ENCODE assay signal across 20 cellular contexts in the genomic region with DNA sequence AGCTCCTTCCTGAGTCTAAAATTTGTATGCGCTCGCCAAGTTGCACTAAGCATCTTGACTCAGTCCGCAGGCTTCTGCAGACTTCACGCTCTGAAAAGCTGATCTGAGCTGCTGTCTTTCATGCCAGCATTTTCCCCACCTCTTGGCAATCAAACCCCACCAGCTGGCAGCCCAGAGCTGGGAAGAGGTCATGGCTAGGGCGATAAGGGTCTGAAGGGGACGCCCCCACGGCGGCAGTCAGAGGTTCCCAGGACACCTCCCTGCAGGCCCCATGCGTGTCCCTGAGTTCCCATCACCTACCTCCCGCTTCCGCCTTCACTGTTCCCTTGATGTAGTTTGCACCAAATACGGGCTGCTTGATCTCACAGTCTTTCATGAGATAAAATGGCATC. TPM values are rescaled to one million over a fixed set of nuclear protein-coding genes. Genes with fewer than 3 reads are reported as not detected.
DNase-seq lines count a peak whose midpoint lies in the region; ATAC-seq and TF ChIP-seq lines count a peak whose summit lies in the region.
"Had no signal": no experiment of that assay in that cellular context is flagged by ENCODE, and none has a peak within 500 bp of the region (broad histone marks: within the 10 kb centered on the region; RNA-seq: fewer than 3 reads in every experiment).

No MANE protein-coding gene starts in this region.

- ATAC-seq in GM19467 (IDR thresholded peaks at IDR 0.05; ENCODE audit: unreplicated experiment), result no peak
- ATAC-seq: effector memory CD8-positive, alpha-beta T cell had no signal

- H3K9me3 Mint-ChIP-seq in endothelial cell (ENCODE audit: unreplicated experiment), result no peaks in the 10 kb centered on the region
- H3K9me3 Mint-ChIP-seq: effector memory CD8-positive, alpha-beta T cell had no signal

- peaks cover 6% of the 10 kb centered on the region for H3K27me3 Mint-ChIP-seq in endothelial cell (ENCODE audit: unreplicated experiment)
- H3K27me3 Mint-ChIP-seq: effector memory CD8-positive, alpha-beta T cell had no signal

- TF ChIP-seq CTCF in endothelial cell (IDR thresholded peaks at IDR 0.05; ENCODE audit: unreplicated experiment), result no peak
- no peak for TF ChIP-seq CTCF in neutrophil (IDR thresholded peaks at IDR 0.05)
- TF ChIP-seq CTCF in transverse colon (IDR thresholded peaks at IDR 0.05), result no peak

- 96% methylated on average over 12 of the region's 12 CpGs; no CpG with 5 or more reads in 1 of the 2 donors for WGBS in transverse colon (ENCODE audit: low coverage in 1 of 2), 2 donors

- H3K27ac ChIP-seq in neutrophil, result peak overlapping the region; percentile 98
- H3K27ac ChIP-seq in transverse colon, result peak overlapping the region in 3 of 4 donors; percentile 22 to 44 (median 28)
- H3K27ac ChIP-seq: 22Rv1, HL-60, KMS-11 had no signal

- TF ChIP-seq EP300 in transverse colon (IDR thresholded peaks at IDR 0.05; ENCODE audit: low read depth), result no peak

- H3K4me3 Mint-ChIP-seq in endothelial cell (ENCODE audit: unreplicated experiment), result peak overlapping the region; percentile 67
- H3K4me3 Mint-ChIP-seq: effector memory CD8-positive, alpha-beta T cell had no signal

- H3K27me3 ChIP-seq in neutrophil (no peaks in the 10 kb centered on the region), transverse colon (no peaks in the 10 kb centered on the region)
- H3K27me3 ChIP-seq: BLaER1 had no signal

- H3K36me3 ChIP-seq in neutrophil (peaks cover 76% of the 10 kb centered on the region), transverse colon (peaks cover 0 to 51% (median 21%) of the 10 kb centered on the region in 4 donors)

- H3K4me3 ChIP-seq in neutrophil (ENCODE audit: low read depth in 1 of 2, low read length in 1 of 2), result no peak overlapping the region
- H3K4me3 ChIP-seq in transverse colon, result no peak overlapping the region
- H3K4me3 ChIP-seq: BLaER1 had no signal

- intact Hi-C loops in transverse colon (cut with DNase I; ENCODE audit: low total_unique reads), result no loop called here

- DNase-seq in DMS 273 (lab: John Stamatoyannopoulos, UW; ENCODE audit: unreplicated experiment) (peak; percentile 49), DMS 273 treated with DMSO at 0.1 percent for 48 hours (lab: John Stamatoyannopoulos, UW) (no peak), endothelial cell (ENCODE audit: low spot score) (no peak), transverse colon (no peak), SIG-M5 treated with dmso at 0.1 percent for 504 hours (lab: John Stamatoyannopoulos, UW; ENCODE audit: unreplicated experiment) (no peak), GM19238 (ENCODE audit: insufficient read length, low spot score) (no peak)
- DNase-seq: activated CD4-positive, alpha-beta T cell treated with anti-CD3 and anti-CD28 coated beads for 1 hour; activated CD8-positive, alpha-beta memory T cell treated with anti-CD3 and anti-CD28 coated beads, Interleukin-2, amount 50 U/mL, for 4 hours; activated naive CD4-positive, alpha-beta T cell treated with Interleukin-2 at 50 U/mL for 16 hours; effector memory CD8-positive, alpha-beta T cell; mesendoderm; NCI-H1417; SHP77; stimulated activated naive CD4-positive, alpha-beta T cell treated with Interleukin-2 at 50 U/mL for 16 hours had no signal

- in situ Hi-C loops in transverse colon (cut with MboI; ENCODE audit: low pct_ligation_motif_present in 1 of 4, low pct_unique_long_range_greater_than_20kb in 1 of 4, low sequenced_read_pairs in 3 of 4), result no loop called here

- peaks cover 14% of the 10 kb centered on the region for H3K9me3 ChIP-seq in neutrophil
- H3K9me3 ChIP-seq in transverse colon, result no peaks in the 10 kb centered on the region
- H3K9me3 ChIP-seq: BLaER1 had no signal

- H3K4me1 ChIP-seq in neutrophil (ENCODE audit: control insufficient read depth in 1 of 2, insufficient read depth in 1 of 2, low read depth in 1 of 2, low read length in 1 of 2) (peaks cover 44 to 56% of the 10 kb centered on the region in 2 experiments), transverse colon (peaks cover 28 to 66% (median 37%) of the 10 kb centered on the region in 4 donors)

- H3K36me3 Mint-ChIP-seq in endothelial cell (ENCODE audit: low read depth, unreplicated experiment), result peaks cover 20% of the 10 kb centered on the region

- peaks cover 41% of the 10 kb centered on the region for H3K4me1 Mint-ChIP-seq in endothelial cell (ENCODE audit: unreplicated experiment)

- H3K27ac Mint-ChIP-seq in endothelial cell (ENCODE audit: unreplicated experiment), result peak overlapping the region; percentile 94

- no peak for TF ChIP-seq POLR2A in transverse colon (IDR thresholded peaks at IDR 0.05)

RNA-seq across cellular contexts. Expression of gene UNC13D, which starts 5.1 kb away (rescaled TPM):
- 11.5 TPM for total RNA-seq in endothelial cell (ENCODE audit: unreplicated experiment)
- 10 to 100 TPM in 3 of 4 donors, 1 to 10 TPM in 1; 3.0 to 48.3 (median 16.2) TPM for total RNA-seq in transverse colon

RNA-seq across cellular contexts. Expression of gene WBP2, which starts 5.8 kb away (rescaled TPM):
- total RNA-seq in endothelial cell (ENCODE audit: unreplicated experiment), result 69.6 TPM
- 10 to 100 TPM; 27.7 to 75.1 (median 56.8) TPM for total RNA-seq in transverse colon

RNA-seq across cellular contexts. Expression of gene TRIM47, which starts 29.1 kb away (rescaled TPM):
- total RNA-seq in endothelial cell (ENCODE audit: unreplicated experiment) (4.4 TPM), transverse colon (100 to 1,000 TPM in 1 of 4 donors, 10 to 100 TPM in 3; 38.6 to 118 (median 41.0) TPM)

RNA-seq across cellular contexts. Expression of gene TRIM65, which starts 47.5 kb away (rescaled TPM):
- total RNA-seq in endothelial cell (ENCODE audit: unreplicated experiment), result 14.1 TPM
- 10 to 100 TPM; 16.8 to 21.7 (median 20.5) TPM for total RNA-seq in transverse colon

RNA-seq across cellular contexts. Expression of gene MRPL38, which starts 55.4 kb away (rescaled TPM):
- 78.2 TPM for total RNA-seq in endothelial cell (ENCODE audit: unreplicated experiment)
- total RNA-seq in transverse colon, result 100 to 1,000 TPM in 1 of 4 donors, 10 to 100 TPM in 3; 40.6 to 117 (median 48.5) TPM
